ENCODE assay signal across 12 cellular contexts in genomic region chr22:35140879-35141745, GRCh38.
DNase-seq lines count a peak whose midpoint lies in the region; ATAC-seq and TF ChIP-seq lines count a peak whose summit lies in the region.
"Had no signal": no experiment of that assay in that cellular context is flagged by ENCODE, and none has a peak within 500 bp of the region (broad histone marks: within the 10 kb centered on the region; RNA-seq: fewer than 3 reads in every experiment).

No MANE protein-coding gene starts in this region.

- CTCF ChIA-PET in GM10248 (lab: Yijun Ruan, JAX): interaction anchor here (0.6 to 6.3 kb wide), 19 partner anchors 8 to 1218 kb away, joined by 3 to 47 read pairs (median 4); no protein-coding TSS in a partner anchor

- H3K36me3 ChIP-seq in MG63 (no peaks in the 10 kb centered on the region), colonic mucosa (no peaks in the 10 kb centered on the region)
- H3K36me3 ChIP-seq: gastrocnemius medialis had no signal

- intact Hi-C loops in colonic mucosa (cut with DNase I): loop anchor here (5.0 to 10.0 kb wide), 2 partner anchors 99 to 196 kb away; no protein-coding TSS in a partner anchor

- peak; percentile 63 for DNase-seq in GM10248 (ENCODE audit: extremely low spot score)
- DNase-seq in MG63: peak; percentile 54
- DNase-seq in colonic mucosa: peak; percentile 82
- DNase-seq in left lobe of liver (ENCODE audit: low spot score): no peak
- DNase-seq in RKO (ENCODE audit: low spot score): no peak
- no peak for DNase-seq in mucosa of gallbladder (ENCODE audit: low spot score)
- DNase-seq: gastrocnemius medialis, NCI-H146 had no signal

- H3K9me3 ChIP-seq in MG63: no peaks in the 10 kb centered on the region
- H3K9me3 ChIP-seq in colonic mucosa: no peaks in the 10 kb centered on the region
- H3K9me3 ChIP-seq: gastrocnemius medialis had no signal

- TF ChIP-seq CTCF in 22Rv1 (IDR thresholded peaks at IDR 0.05): 0 out of 2 replicates have a peak, but pooled peaks have one; percentile 11
- TF ChIP-seq CTCF in GM10248 (IDR thresholded peaks at IDR 0.05; ENCODE audit: control extremely low read depth, extremely low read depth, low read depth, missing control alignments): peak; percentile 57
- TF ChIP-seq CTCF in colonic mucosa (IDR thresholded peaks at IDR 0.05): peak; percentile 63

- no peak for ATAC-seq in GM18861 (IDR thresholded peaks at IDR 0.05; ENCODE audit: unreplicated experiment)
- no peak for ATAC-seq in left lobe of liver
- ATAC-seq: gastrocnemius medialis, sciatic nerve had no signal

- H3K4me3 ChIP-seq in MG63 (no peak overlapping the region), colonic mucosa (no peak overlapping the region)
- H3K4me3 ChIP-seq: gastrocnemius medialis, SK-N-MC had no signal

- H3K27me3 ChIP-seq in MG63 (no peaks in the 10 kb centered on the region), colonic mucosa (no peaks in the 10 kb centered on the region)

- no peak overlapping the region for H3K27ac ChIP-seq in 22Rv1
- no peak overlapping the region for H3K27ac ChIP-seq in colonic mucosa
- H3K27ac ChIP-seq: gastrocnemius medialis, SK-N-MC had no signal

- POLR2A ChIA-PET in GM10248 (lab: Yijun Ruan, JAX): interaction anchor here (0.7 kb wide), 1 partner anchor 167 kb away, joined by 10 read pairs; no protein-coding TSS in a partner anchor

- H3K4me1 ChIP-seq in colonic mucosa: no peaks in the 10 kb centered on the region
- H3K4me1 ChIP-seq: gastrocnemius medialis had no signal

- H3K9ac ChIP-seq in colonic mucosa (ENCODE audit: low read depth in 2 of 2, low read length in 2 of 2): no peak overlapping the region

Comparison
In these comparisons a context has a peak if more than half of its experiments do, and no peak if none do; other contexts are left out.
1. CTCF ChIP-seq: peak in every context shown above with its lines; median percentile 63 in colonic mucosa; 57 in GM10248; 11 in 22Rv1.
2. DNase-seq: peak in GM10248 (single experiment), MG63 (single experiment) and colonic mucosa (single experiment); none in left lobe of liver (single experiment), RKO (single experiment) and mucosa of gallbladder (single experiment).